In genomic region chr19:17332677-17333581, GRCh38 we compare ENCODE assay signal across 8 cellular contexts. TPM values are rescaled to one million over a fixed set of nuclear protein-coding genes. Genes with fewer than 3 reads are reported as not detected.
DNase-seq lines count a peak whose midpoint lies in the region; ATAC-seq, FAIRE-seq and TF ChIP-seq lines count a peak whose summit lies in the region.

No MANE protein-coding gene starts in this region.

- peaks cover 9% of the 10 kb centered on the region for H3K27me3 ChIP-seq in lower lobe of right lung (ENCODE audit: low read depth)

- peaks cover 12% of the 10 kb centered on the region for H3K27me3 Mint-ChIP-seq in progenitor cell of endocrine pancreas

- no peaks in the 10 kb centered on the region for H3K36me3 ChIP-seq in lower lobe of right lung

- H3K9me3 Mint-ChIP-seq in progenitor cell of endocrine pancreas (ENCODE audit: low read depth): no peaks in the 10 kb centered on the region

- H3K4me1 ChIP-seq in lower lobe of right lung: peaks cover 34% of the 10 kb centered on the region

- no peak for TF ChIP-seq CTCF in GM20000 (IDR thresholded peaks at IDR 0.05; ENCODE audit: extremely low read depth, missing control alignments)
- no peak for TF ChIP-seq CTCF in cardiac fibroblast (IDR thresholded peaks at IDR 0.05; ENCODE audit: low read depth, low read length)
- TF ChIP-seq CTCF in progenitor cell of endocrine pancreas (IDR thresholded peaks at IDR 0.05; ENCODE audit: unreplicated experiment): no peak
- TF ChIP-seq CTCF in lower lobe of right lung (IDR thresholded peaks at IDR 0.05): no peak

- H3K4me3 ChIP-seq in cardiac fibroblast (replicated peaks in 1 of 2; ENCODE audit: low read depth in 2 of 2, low read length in 2 of 2) (no peak overlapping the region), lower lobe of right lung (no peak overlapping the region)

- H3K4me3 Mint-ChIP-seq in progenitor cell of endocrine pancreas (ENCODE audit: low read depth): peak overlapping the region; percentile 49

- peak; percentile 65 for DNase-seq in CD1c-positive myeloid dendritic cell (ENCODE audit: extremely low spot score)
- peak; percentile 60 for DNase-seq in GM20000 (ENCODE audit: low spot score)
- DNase-seq in RCC 7860 (ENCODE audit: low spot score): peak; percentile 18
- DNase-seq in cardiac fibroblast (ENCODE audit: low read depth in 2 of 2): peak; percentile 56 to 59
- DNase-seq in progenitor cell of endocrine pancreas (ENCODE audit: low spot score, unreplicated experiment): no peak
- DNase-seq in cortex of kidney (lab: John Stamatoyannopoulos, UW): no peak
- DNase-seq in lower lobe of right lung: no peak

- peaks cover 16% of the 10 kb centered on the region for H3K36me3 Mint-ChIP-seq in progenitor cell of endocrine pancreas (ENCODE audit: insufficient read depth)

- H3K9me3 ChIP-seq in lower lobe of right lung: no peaks in the 10 kb centered on the region

- H3K27ac Mint-ChIP-seq in progenitor cell of endocrine pancreas: no peak overlapping the region

- no peak for ATAC-seq in GM18498 (IDR thresholded peaks at IDR 0.05; ENCODE audit: unreplicated experiment)
- ATAC-seq in lower lobe of right lung: no peak

- no peak for FAIRE-seq in RCC 7860 (lab: Jason Lieb, UNC)

- peaks cover 7% of the 10 kb centered on the region for H3K4me1 Mint-ChIP-seq in progenitor cell of endocrine pancreas (ENCODE audit: low read depth)

- no peak overlapping the region for H3K27ac ChIP-seq in lower lobe of right lung

- intact Hi-C loops in lower lobe of right lung (cut with DNase I): no loop called here

RNA-seq across cellular contexts. Expression of gene ANO8, which starts 1.7 kb away (rescaled TPM):
- total RNA-seq in progenitor cell of endocrine pancreas (45.2 and 45.3 TPM in 2 replicates), lower lobe of right lung (16.6 TPM)

RNA-seq across cellular contexts. Expression of gene GTPBP3, which starts 4.4 kb away (rescaled TPM):
- total RNA-seq in progenitor cell of endocrine pancreas (44.5 and 46.9 TPM in 2 replicates), lower lobe of right lung (21.0 TPM)

RNA-seq across cellular contexts. Expression of gene DDA1, which starts 23.6 kb away (rescaled TPM):
- total RNA-seq in progenitor cell of endocrine pancreas (38.6 and 41.4 TPM in 2 replicates), lower lobe of right lung (32.2 TPM)

RNA-seq across cellular contexts. Expression of gene MRPL34, which starts 27.3 kb away (rescaled TPM):
- total RNA-seq in progenitor cell of endocrine pancreas: 54.0 and 54.4 TPM in 2 replicates
- 68.3 TPM for total RNA-seq in lower lobe of right lung

RNA-seq across cellular contexts. Expression of gene ABHD8, which starts 29.7 kb away (rescaled TPM):
- total RNA-seq in progenitor cell of endocrine pancreas (16.2 and 16.9 TPM in 2 replicates), lower lobe of right lung (19.5 TPM)

Comparison
In these comparisons a context has a peak if more than half of its experiments do, and no peak if none do; other contexts are left out.
1. DNase-seq: peak in CD1c-positive myeloid dendritic cell (single experiment), GM20000 (single experiment), RCC 7860 (single experiment) and cardiac fibroblast (2 of 2); none in progenitor cell of endocrine pancreas (single experiment), cortex of kidney (single experiment) and lower lobe of right lung (single experiment).